Comparison of ENCODE assay signal across 19 cellular contexts in genomic region chr6:122020588-122021271, GRCh38.
A peak's percentile ranks its signal among the peaks of the same experiment; 100 is the strongest.
DNase-seq lines count a peak whose midpoint lies in the region; ATAC-seq and TF ChIP-seq lines count a peak whose summit lies in the region.
"Had no signal": no experiment of that assay in that cellular context is flagged by ENCODE, and none has a peak within 500 bp of the region (broad histone marks: within the 10 kb centered on the region; RNA-seq: fewer than 3 reads in every experiment).

No MANE protein-coding gene starts in this region.

- H3K27ac Mint-ChIP-seq in progenitor cell of endocrine pancreas = no peak overlapping the region
- H3K27ac Mint-ChIP-seq: activated CD4-positive, alpha-beta T cell treated with anti-CD3 and anti-CD28 coated beads, Interleukin-2, amount 10 ng/mL, durations not matched to agents 24 days and 14 days; CD14-positive monocyte; H9 had no signal

- no peaks in the 10 kb centered on the region for H3K36me3 ChIP-seq in left lung
- H3K36me3 ChIP-seq: prostate gland had no signal

- peak; percentile 97 for ATAC-seq in GM19025 (IDR thresholded peaks at IDR 0.05; ENCODE audit: low read depth, unreplicated experiment)
- peak; percentile 98 for ATAC-seq in GM21737 (IDR thresholded peaks at IDR 0.05; ENCODE audit: unreplicated experiment)
- ATAC-seq in HG03066 (IDR thresholded peaks at IDR 0.05; ENCODE audit: low read depth, unreplicated experiment) = peak; percentile 94
- no peak for ATAC-seq in left lung

- H3K27ac ChIP-seq in dorsolateral prefrontal cortex (no peak overlapping the region), left lung (no peak overlapping the region)
- H3K27ac ChIP-seq: prostate gland had no signal

- H3K9me3 ChIP-seq in left lung = no peaks in the 10 kb centered on the region
- H3K9me3 ChIP-seq: prostate gland had no signal

- H3K27me3 Mint-ChIP-seq in progenitor cell of endocrine pancreas = no peaks in the 10 kb centered on the region
- H3K27me3 Mint-ChIP-seq: activated CD4-positive, alpha-beta T cell treated with anti-CD3 and anti-CD28 coated beads, Interleukin-2, amount 10 ng/mL, durations not matched to agents 24 days and 14 days had no signal

- no peaks in the 10 kb centered on the region for H3K9me3 Mint-ChIP-seq in progenitor cell of endocrine pancreas (ENCODE audit: low read depth)
- H3K9me3 Mint-ChIP-seq: activated CD4-positive, alpha-beta T cell treated with anti-CD3 and anti-CD28 coated beads, Interleukin-2, amount 10 ng/mL, durations not matched to agents 24 days and 14 days; H9 had no signal

- intact Hi-C loops in dorsolateral prefrontal cortex (cut with DNase I) (no loop called here), left lung (cut with DNase I) (no loop called here)

- no peaks in the 10 kb centered on the region for H3K4me1 Mint-ChIP-seq in progenitor cell of endocrine pancreas (ENCODE audit: low read depth)
- H3K4me1 Mint-ChIP-seq: activated CD4-positive, alpha-beta T cell treated with anti-CD3 and anti-CD28 coated beads, Interleukin-2, amount 10 ng/mL, durations not matched to agents 24 days and 14 days; CD14-positive monocyte had no signal

- H3K27me3 ChIP-seq in dorsolateral prefrontal cortex (no peaks in the 10 kb centered on the region), left lung (no peaks in the 10 kb centered on the region)

- TF ChIP-seq CTCF in progenitor cell of endocrine pancreas (IDR thresholded peaks at IDR 0.05; ENCODE audit: unreplicated experiment) = no peak
- no peak for TF ChIP-seq CTCF in dorsolateral prefrontal cortex (IDR thresholded peaks at IDR 0.05 in 54 of 56, conservative IDR thresholded peaks at IDR 0.05 in 2 of 56; ENCODE audit: low read depth in 1 of 56, partially characterized antibody in 56 of 56)
- no peak for TF ChIP-seq CTCF in left lung (IDR thresholded peaks at IDR 0.05)

- H3K36me3 Mint-ChIP-seq in progenitor cell of endocrine pancreas (ENCODE audit: insufficient read depth) = no peaks in the 10 kb centered on the region
- H3K36me3 Mint-ChIP-seq: CD14-positive monocyte had no signal

- no peaks in the 10 kb centered on the region for H3K4me1 ChIP-seq in left lung
- H3K4me1 ChIP-seq: prostate gland had no signal

- DNase-seq in OCI-M1 (lab: John Stamatoyannopoulos, UW) (peak; percentile 44), SK-N-DZ (ENCODE audit: low spot score) (no peak), progenitor cell of endocrine pancreas (ENCODE audit: low spot score, unreplicated experiment) (no peak), dorsolateral prefrontal cortex (no peak), left lung (no peak)
- DNase-seq: activated CD4-positive, alpha-beta T cell treated with anti-CD3 and anti-CD28 coated beads, Interleukin-2, amount 10 ng/mL, durations not matched to agents 24 days and 14 days; activated effector memory CD4-positive, alpha-beta T cell treated with Interleukin-2 at 50 U/mL for 16 hours; GF-D8; H9; Kasumi-1; NCI-H187 treated with DMSO at 0.1 percent for 48 hours; stimulated activated CD4-positive, alpha-beta T cell treated with anti-CD3 and anti-CD28 coated beads, Interleukin-1b, Interleukin-23, amount 100 ng/mL, for 48 hours; stimulated activated naive CD4-positive, alpha-beta T cell treated with Interleukin-2 at 50 U/mL for 16 hours; SW 1271 had no signal

- H3K4me3 ChIP-seq in dorsolateral prefrontal cortex (no peak overlapping the region), left lung (no peak overlapping the region)
- H3K4me3 ChIP-seq: prostate gland had no signal

- H3K4me3 Mint-ChIP-seq in progenitor cell of endocrine pancreas (ENCODE audit: low read depth) = no peak overlapping the region
- H3K4me3 Mint-ChIP-seq: activated CD4-positive, alpha-beta T cell treated with anti-CD3 and anti-CD28 coated beads, Interleukin-2, amount 10 ng/mL, durations not matched to agents 24 days and 14 days; CD14-positive monocyte; H9 had no signal
